11 cellular contexts compared by ENCODE assay signal in genomic region chr7:2040893-2041270, GRCh38.
DNase-seq lines count a peak whose midpoint lies in the region; ATAC-seq and TF ChIP-seq lines count a peak whose summit lies in the region.
"Had no signal": no experiment of that assay in that cellular context is flagged by ENCODE, and none has a peak within 500 bp of the region (broad histone marks: within the 10 kb centered on the region; RNA-seq: fewer than 3 reads in every experiment).

No MANE protein-coding gene starts in this region.

- WGBS in aorta, 2 donors, result 91 to 93% methylated on average over 6 of the region's 6 CpGs
- WGBS in GM23248 (ENCODE audit: low coverage in 1 of 2, low lambda C conversion rate in 2 of 2, missing lambda C conversion rate in 2 of 2), 2 experiments, result 88 to 90% methylated on average over 6 of the region's 6 CpGs

- TF ChIP-seq CTCF in left lung (IDR thresholded peaks at IDR 0.05), result no peak

- peaks cover 6% of the 10 kb centered on the region; the same call in 1 of the 2 replicates for H3F3A ChIP-seq in GM23248 (ENCODE audit: insufficient read depth)

- H3K36me3 ChIP-seq in SK-N-MC (ENCODE audit: insufficient read depth, low read length) (peaks cover 10% of the 10 kb centered on the region; the same call in 1 of the 2 replicates), left lung (peaks cover 0 to 19% of the 10 kb centered on the region in 2 donors), aorta (ENCODE audit: control insufficient read depth in 1 of 2, insufficient read depth in 2 of 2, low read length in 1 of 2) (no peaks in the 10 kb centered on the region), GM23248 (ENCODE audit: low read depth) (no peaks in the 10 kb centered on the region)

- in situ Hi-C loops in GM23248 (cut with MboI), result no loop called here

- H3K4me1 ChIP-seq in left lung (peaks cover 0 to 5% of the 10 kb centered on the region in 2 donors), aorta (ENCODE audit: control insufficient read depth in 1 of 2, insufficient read depth in 2 of 2, low read length in 2 of 2) (no peaks in the 10 kb centered on the region), GM23248 (ENCODE audit: insufficient read depth) (peaks cover 7% of the 10 kb centered on the region; the same call in 1 of the 2 replicates)

- H3K9me2 ChIP-seq in GM23248 (ENCODE audit: insufficient read depth), result no peaks in the 10 kb centered on the region

- H4K20me1 ChIP-seq in GM23248 (ENCODE audit: insufficient read depth), result no peaks in the 10 kb centered on the region

- intact Hi-C loops in left lung (cut with DNase I) (no loop called here), aorta (cut with DNase I) (no loop called here)

- no peak overlapping the region for H3K27ac ChIP-seq in SK-N-MC
- no peak overlapping the region for H3K27ac ChIP-seq in left lung
- H3K27ac ChIP-seq in aorta (ENCODE audit: low read depth in 1 of 2, low read length in 2 of 2), result no peak overlapping the region
- no peak overlapping the region for H3K27ac ChIP-seq in GM23248
- H3K27ac ChIP-seq: HL-60 had no signal

- H2AFZ ChIP-seq in GM23248, result no peak overlapping the region

- H3K4me2 ChIP-seq in GM23248 (ENCODE audit: unreplicated experiment), result no peak overlapping the region

- H3K9ac ChIP-seq in SK-N-MC (ENCODE audit: insufficient read length) (no peak overlapping the region), GM23248 (no peak overlapping the region)

- H3K9me3 ChIP-seq in SK-N-MC (ENCODE audit: low read depth, low read length), result no peaks in the 10 kb centered on the region
- no peaks in the 10 kb centered on the region for H3K9me3 ChIP-seq in left lung
- no peaks in the 10 kb centered on the region for H3K9me3 ChIP-seq in aorta (ENCODE audit: control insufficient read depth, low read length)
- no peaks in the 10 kb centered on the region for H3K9me3 ChIP-seq in GM23248 (ENCODE audit: low read depth)

- H3K79me2 ChIP-seq in GM23248 (ENCODE audit: insufficient read depth), result no peaks in the 10 kb centered on the region

- ATAC-seq in left lung (no peak), aorta (ENCODE audit: low FRiP score) (no peak), GM21717 (IDR thresholded peaks at IDR 0.05; ENCODE audit: unreplicated experiment) (no peak)

- peak in 4 of 6 experiments; percentile 12 to 43 (median 22) for DNase-seq in stimulated activated naive CD4-positive, alpha-beta T cell (lab: John Stamatoyannopoulos, UW)
- DNase-seq in stimulated activated naive CD4-positive, alpha-beta T cell treated with Interleukin-2 at 50 U/mL for 16 hours (lab: John Stamatoyannopoulos, UW), result no peak
- DNase-seq in SK-N-MC (ENCODE audit: low read depth, low spot score) (peak; percentile 14), left lung (peak; percentile 22 to 44), aorta (peak; percentile 7 to 36), GM23248 (no peak)
- DNase-seq in effector CD4-positive, alpha-beta T cell, result no peak
- DNase-seq: activated CD4-positive, alpha-beta T cell treated with anti-CD3 and anti-CD28 coated beads for 1 hour; CD4-positive, alpha-beta memory T cell had no signal

- H3K4me3 ChIP-seq in SK-N-MC (0 out of 2 replicates have a peak overlapping the region, but pooled peaks have one; percentile 13), left lung (no peak overlapping the region), aorta (ENCODE audit: low read length in 2 of 2) (no peak overlapping the region), GM23248 (no peak overlapping the region)

- H3K27me3 ChIP-seq in left lung (no peaks in the 10 kb centered on the region), aorta (ENCODE audit: control insufficient read depth in 1 of 2, insufficient read depth in 2 of 2, low read length in 1 of 2) (no peaks in the 10 kb centered on the region), GM23248 (replicated peaks; ENCODE audit: insufficient read depth) (no peaks in the 10 kb centered on the region)

Comparison
In these comparisons a context has a peak if more than half of its experiments do, and no peak if none do; other contexts are left out.
1. DNase-seq: peak in stimulated activated naive CD4-positive, alpha-beta T cell (4 of 6), SK-N-MC (single experiment), left lung (2 of 2) and aorta (2 of 2); none in stimulated activated naive CD4-positive, alpha-beta T cell treated with Interleukin-2 at 50 U/mL for 16 hours (single experiment), effector CD4-positive, alpha-beta T cell (single experiment) and GM23248 (single experiment).